In genomic region chr20:63183422-63184146, GRCh38 we compare ENCODE assay signal across 9 cellular contexts. TPM values are rescaled to one million over a fixed set of nuclear protein-coding genes. Genes with fewer than 3 reads are reported as not detected.
DNase-seq lines count a peak whose midpoint lies in the region; ATAC-seq and TF ChIP-seq lines count a peak whose summit lies in the region.
"Had no signal": no experiment of that assay in that cellular context is flagged by ENCODE, and none has a peak within 500 bp of the region (broad histone marks: within the 10 kb centered on the region; RNA-seq: fewer than 3 reads in every experiment).

No MANE protein-coding gene starts in this region.

- H3K27me3 ChIP-seq in CD4-positive, CD25-positive, alpha-beta regulatory T cell (ENCODE audit: control insufficient read depth, insufficient read depth, low read length): no peaks in the 10 kb centered on the region
- H3K27me3 ChIP-seq in H7 (ENCODE audit: control insufficient read depth, insufficient read depth, low read length): peaks cover 3% of the 10 kb centered on the region; the same call in 1 of the 2 replicates

- H3K4me1 ChIP-seq in CD4-positive, CD25-positive, alpha-beta regulatory T cell (ENCODE audit: control insufficient read depth, insufficient read depth, low read length, poor library complexity, severe bottlenecking): peaks cover 11% of the 10 kb centered on the region

- intact Hi-C loops in left colon (cut with DNase I, micrococcal nuclease): loop anchor here in 1 of 2 donors (10.0 kb wide), 1 partner anchor 129 kb away; no protein-coding TSS in a partner anchor

- no peaks in the 10 kb centered on the region for H3K9me3 ChIP-seq in CD4-positive, CD25-positive, alpha-beta regulatory T cell (ENCODE audit: control insufficient read depth in 2 of 2, low read length in 2 of 2)

- in situ Hi-C loops in astrocyte of the spinal cord (cut with HindIII; ENCODE audit: low sequenced_read_pairs): no loop called here

- H3K4me1 Mint-ChIP-seq in CD4-positive, CD25-positive, alpha-beta regulatory T cell: peaks cover 0 to 7% (median 2%) of the 10 kb centered on the region in 4 donors

- no peaks in the 10 kb centered on the region for H3K36me3 ChIP-seq in CD4-positive, CD25-positive, alpha-beta regulatory T cell (ENCODE audit: control insufficient read depth, insufficient read depth, low read length)
- H3K36me3 ChIP-seq in H7 (replicated peaks; ENCODE audit: control insufficient read depth, insufficient read depth, low read length): no peaks in the 10 kb centered on the region

- H3K4me3 ChIP-seq in CD4-positive, CD25-positive, alpha-beta regulatory T cell (ENCODE audit: low read depth, low read length): no peak overlapping the region
- no peak overlapping the region for H3K4me3 ChIP-seq in H7 (ENCODE audit: insufficient read depth, low read depth, low read length)
- H3K4me3 ChIP-seq in astrocyte of the spinal cord (ENCODE audit: low read depth, low read length): no peak overlapping the region

- no peak overlapping the region for H3K4me3 Mint-ChIP-seq in CD4-positive, CD25-positive, alpha-beta regulatory T cell
- H3K4me3 Mint-ChIP-seq: IgD-negative memory B cell had no signal

- H3K36me3 Mint-ChIP-seq in CD4-positive, CD25-positive, alpha-beta regulatory T cell: no peaks in the 10 kb centered on the region
- H3K36me3 Mint-ChIP-seq: IgD-negative memory B cell had no signal

- peak; percentile 92 for TF ChIP-seq CTCF in astrocyte of the spinal cord (IDR thresholded peaks at IDR 0.05; ENCODE audit: low read depth, low read length)

- peaks cover 0 to 3% (median 0%) of the 10 kb centered on the region in 7 donors for H3K9me3 Mint-ChIP-seq in CD4-positive, CD25-positive, alpha-beta regulatory T cell
- H3K9me3 Mint-ChIP-seq: IgD-negative memory B cell had no signal

- H3K27ac ChIP-seq in CD4-positive, CD25-positive, alpha-beta regulatory T cell (ENCODE audit: insufficient read depth, low read length, poor library complexity, severe bottlenecking): no peak overlapping the region

- peak; percentile 9 to 32 (median 32) for DNase-seq in CD4-positive, CD25-positive, alpha-beta regulatory T cell
- DNase-seq in H7 (peak; percentile 93), SW480 (ENCODE audit: low spot score) (peak; percentile 57), astrocyte of the spinal cord (ENCODE audit: low read depth, low spot score) (no peak), left colon (peak in 1 of 2 donors; percentile 37)
- peak; percentile 20 for DNase-seq in stimulated activated CD8-positive, alpha-beta memory T cell treated with anti-CD3 and anti-CD28 coated beads, Interleukin-15, amount 100 ng/mL, for 1 hour (ENCODE audit: low read depth)

- peak; percentile 31 to 32 for ATAC-seq in CD4-positive, CD25-positive, alpha-beta regulatory T cell (ENCODE audit: low read depth in 2 of 2)
- ATAC-seq in left colon (peak; percentile 64), GM18868 (IDR thresholded peaks at IDR 0.05; ENCODE audit: unreplicated experiment) (no peak), HG03196 (IDR thresholded peaks at IDR 0.05; ENCODE audit: unreplicated experiment) (no peak)

- peaks cover 24% of the 10 kb centered on the region for H3K27me3 Mint-ChIP-seq in CD4-positive, CD25-positive, alpha-beta regulatory T cell

- no peak overlapping the region for H3K27ac Mint-ChIP-seq in CD4-positive, CD25-positive, alpha-beta regulatory T cell
- H3K27ac Mint-ChIP-seq: IgD-negative memory B cell had no signal

RNA-seq across cellular contexts. Expression of gene YTHDF1, which starts 32.3 kb away (rescaled TPM):
- total RNA-seq in CD4-positive, CD25-positive, alpha-beta regulatory T cell: 37.9 TPM
- 10 to 100 TPM; 28.5 to 38.4 (median 32.2) TPM for polyA plus RNA-seq in CD4-positive, CD25-positive, alpha-beta regulatory T cell
- 32.6 and 36.0 TPM in 2 replicates for total RNA-seq in H7 (2014; rRNA removed; shearing (Covaris generic))
- 10 to 100 TPM; 32.8 to 37.8 TPM for total RNA-seq in left colon

RNA-seq across cellular contexts. Expression of gene BIRC7, which starts 52.1 kb away (rescaled TPM):
- total RNA-seq in CD4-positive, CD25-positive, alpha-beta regulatory T cell: not detected
- not detected for polyA plus RNA-seq in CD4-positive, CD25-positive, alpha-beta regulatory T cell
- total RNA-seq in H7 (2014; rRNA removed; shearing (Covaris generic)): 0.26 TPM in 1 of 2 replicates, not detected in the other
- under 1 TPM in 1 of 2 donors, not detected in 1; 0.25 TPM for total RNA-seq in left colon
- polyA plus RNA-seq: IgD-negative memory B cell had no signal

Comparison
In these comparisons a context has a peak if more than half of its experiments do, and no peak if none do; other contexts are left out.
1. ATAC-seq: peak in CD4-positive, CD25-positive, alpha-beta regulatory T cell (2 of 2) and left colon (single experiment); none in GM18868 (single experiment) and HG03196 (single experiment).